ENCODE assay signal across 8 cellular contexts in genomic region chr10:45418859-45419672, GRCh38. TPM values are rescaled to one million over a fixed set of nuclear protein-coding genes. Genes with fewer than 3 reads are reported as not detected.
A peak's percentile ranks its signal among the peaks of the same experiment; 100 is the strongest.
DNase-seq lines count a peak whose midpoint lies in the region; ATAC-seq and TF ChIP-seq lines count a peak whose summit lies in the region.

No MANE protein-coding gene starts in this region.

- H3K36me3 Mint-ChIP-seq in activated T-helper 17 cell treated with anti-CD3 and anti-CD28 coated beads, Interleukin-2, amount 50 U/mL, for 72 hours (ENCODE audit: low read depth): peaks cover 7% of the 10 kb centered on the region

- H3K4me3 ChIP-seq in MM.1S (ENCODE audit: low read length) (peak overlapping the region; percentile 98), foreskin fibroblast (ENCODE audit: low read depth in 1 of 2, low read length in 2 of 2) (peak overlapping the region; percentile 51 to 59), neural cell (ENCODE audit: low read length) (peak overlapping the region; percentile 63), thyroid gland (replicated peaks in 1 of 3) (peak overlapping the region; percentile 5 to 37 (median 10))

- H4K20me1 ChIP-seq in MM.1S (ENCODE audit: insufficient read depth, low read length): no peaks in the 10 kb centered on the region
- H4K20me1 ChIP-seq in neural cell (ENCODE audit: insufficient read depth): no peaks in the 10 kb centered on the region

- H3K4me1 Mint-ChIP-seq in activated T-helper 17 cell treated with anti-CD3 and anti-CD28 coated beads, Interleukin-2, amount 50 U/mL, for 72 hours: peaks cover 32% of the 10 kb centered on the region

- H3K36me3 ChIP-seq in MM.1S (replicated peaks; ENCODE audit: insufficient read depth, low read length) (no peaks in the 10 kb centered on the region), neural cell (ENCODE audit: insufficient read depth, low read length) (no peaks in the 10 kb centered on the region), thyroid gland (no peaks in the 10 kb centered on the region)

- intact Hi-C loops in thyroid gland (cut with DNase I): no loop called here

- no peaks in the 10 kb centered on the region for H3K27me3 ChIP-seq in MM.1S (replicated peaks; ENCODE audit: insufficient read depth, low read length)
- peaks cover 13% of the 10 kb centered on the region for H3K27me3 ChIP-seq in neural cell (ENCODE audit: insufficient read depth, low read depth, low read length)
- H3K27me3 ChIP-seq in thyroid gland: no peaks in the 10 kb centered on the region

- H3K9me3 Mint-ChIP-seq in activated T-helper 17 cell treated with anti-CD3 and anti-CD28 coated beads, Interleukin-2, amount 50 U/mL, for 72 hours: no peaks in the 10 kb centered on the region

- peak overlapping the region; percentile 100 for H3K9ac ChIP-seq in MM.1S (ENCODE audit: low read length)
- peak overlapping the region; percentile 34 for H3K9ac ChIP-seq in neural cell (ENCODE audit: low read length)

- H3K9me3 ChIP-seq in MM.1S (replicated peaks; ENCODE audit: insufficient read depth, low read length) (no peaks in the 10 kb centered on the region), neural cell (ENCODE audit: low read length) (no peaks in the 10 kb centered on the region), thyroid gland (no peaks in the 10 kb centered on the region)

- H3K4me2 ChIP-seq in MM.1S (ENCODE audit: low read depth, low read length) (peak overlapping the region; percentile 93), neural cell (ENCODE audit: low read length) (no peak overlapping the region)

- peak overlapping the region; percentile 97 for H3K4me3 Mint-ChIP-seq in activated T-helper 17 cell treated with anti-CD3 and anti-CD28 coated beads, Interleukin-2, amount 50 U/mL, for 72 hours

- peaks cover 34% of the 10 kb centered on the region for H3F3A ChIP-seq in MM.1S (ENCODE audit: insufficient read depth, low read length)
- no peaks in the 10 kb centered on the region for H3F3A ChIP-seq in neural cell (ENCODE audit: insufficient read depth, low read length, poor library complexity, severe bottlenecking)

- TF ChIP-seq RAD21 in neural cell (conservative IDR thresholded peaks at IDR 0.05): no peak

- TF ChIP-seq CTCF in MM.1S (IDR thresholded peaks at IDR 0.05; ENCODE audit: low read length): no peak
- TF ChIP-seq CTCF in foreskin fibroblast (IDR thresholded peaks at IDR 0.05; ENCODE audit: low read depth, low read length): no peak
- TF ChIP-seq CTCF in neural cell (IDR thresholded peaks at IDR 0.05; ENCODE audit: poor library complexity, severe bottlenecking): no peak
- TF ChIP-seq CTCF in thyroid gland (IDR thresholded peaks at IDR 0.05): peak in 1 of 6 experiments; percentile 6

- no peak for TF ChIP-seq EP300 in neural cell (conservative IDR thresholded peaks at IDR 0.05; ENCODE audit: poor library complexity, severe bottlenecking)

- H3K9me2 ChIP-seq in MM.1S (replicated peaks; ENCODE audit: insufficient read depth, low read length) (no peaks in the 10 kb centered on the region), neural cell (ENCODE audit: insufficient read depth, low read length) (no peaks in the 10 kb centered on the region)

- peak; percentile 42 for ATAC-seq in GM21576 (IDR thresholded peaks at IDR 0.05; ENCODE audit: unreplicated experiment)
- ATAC-seq in activated T-helper 17 cell treated with anti-CD3 and anti-CD28 coated beads, Interleukin-2, amount 50 U/mL, for 72 hours (replicated peaks): peak; percentile 65

- H3K27ac ChIP-seq in MM.1S (ENCODE audit: low read length) (peak overlapping the region; percentile 100), neural cell (ENCODE audit: low read length) (no peak overlapping the region), thyroid gland (peak overlapping the region; percentile 48 to 92 (median 68))

- TF ChIP-seq POLR2A in thyroid gland (IDR thresholded peaks at IDR 0.05): no peak

- peaks cover 7% of the 10 kb centered on the region for H3K79me2 ChIP-seq in MM.1S (ENCODE audit: low read length)
- H3K79me2 ChIP-seq in neural cell (replicated peaks; ENCODE audit: insufficient read depth, low read length): no peaks in the 10 kb centered on the region

- H3K27me3 Mint-ChIP-seq in activated T-helper 17 cell treated with anti-CD3 and anti-CD28 coated beads, Interleukin-2, amount 50 U/mL, for 72 hours: no peaks in the 10 kb centered on the region

- H3K4me1 ChIP-seq in MM.1S (ENCODE audit: low read length) (peaks cover 31% of the 10 kb centered on the region), thyroid gland (peaks cover 12 to 31% of the 10 kb centered on the region in 2 donors)

- H3K27ac Mint-ChIP-seq in activated T-helper 17 cell treated with anti-CD3 and anti-CD28 coated beads, Interleukin-2, amount 50 U/mL, for 72 hours: peak overlapping the region; percentile 99

- peak; percentile 50 for DNase-seq in EH (ENCODE audit: low read depth)
- DNase-seq in MM.1S: peak; percentile 83
- peak; percentile 29 to 59 for DNase-seq in foreskin fibroblast
- peak; percentile 56 to 62 for DNase-seq in thyroid gland
- no peak for DNase-seq in NCI-H1694 (lab: John Stamatoyannopoulos, UW)

- 3% methylated on average over 53 to 60 of the region's 60 CpGs for WGBS in thyroid gland, 2 donors

- H2AFZ ChIP-seq in MM.1S (ENCODE audit: low read length): peak overlapping the region; percentile 72
- H2AFZ ChIP-seq in neural cell (ENCODE audit: low read depth, low read length): peak overlapping the region; percentile 40

TF ChIP-seq in neural cell, 6 proteins besides CTCF, POLR2A, EP300 and RAD21:
- TF ChIP-seq MXI1 (conservative IDR thresholded peaks at IDR 0.05; ENCODE audit: poor library complexity, severe bottlenecking) (no peak), TAF1 (IDR thresholded peaks at IDR 0.05; ENCODE audit: low read depth) (no peak), EZH2 (IDR thresholded peaks at IDR 0.05; ENCODE audit: borderline replicate concordance, insufficient read depth, low read length, poor library complexity, severe bottlenecking) (no peak), REST (IDR thresholded peaks at IDR 0.05; ENCODE audit: borderline replicate concordance) (no peak), SMC3 (conservative IDR thresholded peaks at IDR 0.05; ENCODE audit: poor library complexity) (no peak), POLR2AphosphoS5 (IDR thresholded peaks at IDR 0.05) (no peak)
TF ChIP-seq in neural cell: peak in this region for 0.

RNA-seq across cellular contexts. Expression of gene ALOX5, which starts 45.0 kb away (rescaled TPM):
- total RNA-seq in activated T-helper 17 cell treated with anti-CD3 and anti-CD28 coated beads, Interleukin-2, amount 50 U/mL, for 72 hours: 1 to 10 TPM; 4.0 to 7.9 TPM
- polyA plus RNA-seq in neural cell: not detected in 2 replicates
- not detected in 2 replicates for polyA minus RNA-seq in neural cell
- total RNA-seq in thyroid gland: 10 to 100 TPM in 2 of 4 donors, 1 to 10 TPM in 2; 4.1 to 28.2 (median 10.3) TPM

Comparison
In these comparisons a context has a peak if more than half of its experiments do, and no peak if none do; other contexts are left out.
1. H3K4me3 ChIP-seq: peak in every context shown above with its lines; median percentile 98 in MM.1S; 63 in neural cell; 55 in foreskin fibroblast; 10 in thyroid gland.